Comparison of ENCODE assay signal across 27 cellular contexts in genomic region chr13:105340061-105340606, GRCh38.
"Had no signal": no experiment of that assay in that cellular context is flagged by ENCODE, and none has a peak within 500 bp of the region (broad histone marks: within the 10 kb centered on the region; RNA-seq: fewer than 3 reads in every experiment).

No MANE protein-coding gene starts in this region.

- H3K9me3 ChIP-seq: breast epithelium had no signal

- DNase-seq: activated CD4-positive, alpha-beta T cell treated with anti-CD3 and anti-CD28 coated beads for 36 hours; activated CD4-positive, alpha-beta T cell treated with anti-CD3 and anti-CD28 coated beads, Interleukin-2, amount 50 U/mL, for 1 hour; activated CD8-positive, alpha-beta memory T cell treated with anti-CD3 and anti-CD28 coated beads, Interleukin-2, amount 50 U/mL, for 4 hours; activated CD8-positive, alpha-beta T cell treated with anti-CD3 and anti-CD28 coated beads for 36 hours; activated gamma-delta T cell treated with Interleukin-2 at 50 U/mL for 16 hours; activated naive CD4-positive, alpha-beta T cell treated with anti-CD3 and anti-CD28 coated beads, Interleukin-2, amount 10 ng/mL, durations not matched to agents 7 days and 5 days; activated naive CD8-positive, alpha-beta T cell treated with anti-CD3 and anti-CD28 coated beads for 36 hours; activated T-cell treated with anti-CD3 and anti-CD28 coated beads, Interleukin-2, amount 50 U/mL, for 72 hours; anterior cingulate cortex; central memory CD4-positive, alpha-beta T cell; MM.1S; NCI-H1105; NCI-H1436; NCI-H1694 treated with DMSO at 0.1 percent for 48 hours; NCI-H2029 treated with DMSO at 0.1 percent for 48 hours; NCI-H345; NCI-H510A; NCI-H526 treated with DMSO at 0.1 percent for 48 hours; NCI-H82; Right ventricle myocardium superior; RPMI8226; T-helper 1 cell; WERI-Rb-1 had no signal

- H3K27me3 ChIP-seq: breast epithelium, SJSA1 had no signal

- H3K27ac Mint-ChIP-seq: activated CD4-positive, alpha-beta T cell treated with anti-CD3 and anti-CD28 coated beads for 36 hours; activated CD8-positive, alpha-beta T cell treated with anti-CD3 and anti-CD28 coated beads for 36 hours; activated naive CD4-positive, alpha-beta T cell treated with anti-CD3 and anti-CD28 coated beads, Interleukin-2, amount 10 ng/mL, durations not matched to agents 7 days and 5 days; activated naive CD8-positive, alpha-beta T cell treated with anti-CD3 and anti-CD28 coated beads for 36 hours; activated T-cell treated with anti-CD3 and anti-CD28 coated beads, Interleukin-2, amount 50 U/mL, for 72 hours; activated T-helper 2 cell treated with anti-CD3 and anti-CD28 coated beads, Interferon-gamma antibody, Interleukin-2, Interleukin-4, amounts not matched to agents 10 μg/mL and 5 μg/mL and 100 μg/mL, durations not matched to agents 14 hours and 24 hours and 36 hours had no signal

- H3K4me1 Mint-ChIP-seq: activated naive CD4-positive, alpha-beta T cell treated with anti-CD3 and anti-CD28 coated beads, Interleukin-2, amount 10 ng/mL, durations not matched to agents 7 days and 5 days had no signal

- H3K4me3 ChIP-seq: breast epithelium, SJSA1 had no signal

- H3K27me3 Mint-ChIP-seq: activated CD8-positive, alpha-beta T cell treated with anti-CD3 and anti-CD28 coated beads for 36 hours; activated naive CD4-positive, alpha-beta T cell treated with anti-CD3 and anti-CD28 coated beads, Interleukin-2, amount 10 ng/mL, durations not matched to agents 7 days and 5 days; activated naive CD8-positive, alpha-beta T cell treated with anti-CD3 and anti-CD28 coated beads for 36 hours had no signal

- H3K36me3 ChIP-seq: breast epithelium, SJSA1, WERI-Rb-1 had no signal

- ATAC-seq: activated CD4-positive, alpha-beta T cell treated with anti-CD3 and anti-CD28 coated beads for 36 hours; activated CD8-positive, alpha-beta T cell treated with anti-CD3 and anti-CD28 coated beads for 36 hours; activated T-cell treated with anti-CD3 and anti-CD28 coated beads, Interleukin-2, amount 50 U/mL, for 72 hours; Panc1 had no signal

- H3K4me3 Mint-ChIP-seq: activated CD4-positive, alpha-beta T cell treated with anti-CD3 and anti-CD28 coated beads for 36 hours; activated CD8-positive, alpha-beta T cell treated with anti-CD3 and anti-CD28 coated beads for 36 hours; activated naive CD4-positive, alpha-beta T cell treated with anti-CD3 and anti-CD28 coated beads, Interleukin-2, amount 10 ng/mL, durations not matched to agents 7 days and 5 days; activated naive CD8-positive, alpha-beta T cell treated with anti-CD3 and anti-CD28 coated beads for 36 hours; activated T-cell treated with anti-CD3 and anti-CD28 coated beads, Interleukin-2, amount 50 U/mL, for 72 hours had no signal

- H3K27ac ChIP-seq: breast epithelium, SJSA1, WERI-Rb-1 had no signal

- H3K36me3 Mint-ChIP-seq: activated naive CD4-positive, alpha-beta T cell treated with anti-CD3 and anti-CD28 coated beads, Interleukin-2, amount 10 ng/mL, durations not matched to agents 7 days and 5 days; activated naive CD8-positive, alpha-beta T cell treated with anti-CD3 and anti-CD28 coated beads for 36 hours had no signal

- H3K9me3 Mint-ChIP-seq: activated CD8-positive, alpha-beta T cell treated with anti-CD3 and anti-CD28 coated beads for 36 hours; activated naive CD4-positive, alpha-beta T cell treated with anti-CD3 and anti-CD28 coated beads, Interleukin-2, amount 10 ng/mL, durations not matched to agents 7 days and 5 days; activated naive CD8-positive, alpha-beta T cell treated with anti-CD3 and anti-CD28 coated beads for 36 hours; activated T-cell treated with anti-CD3 and anti-CD28 coated beads, Interleukin-2, amount 50 U/mL, for 72 hours; activated T-helper 2 cell treated with anti-CD3 and anti-CD28 coated beads, Interferon-gamma antibody, Interleukin-2, Interleukin-4, amounts not matched to agents 10 μg/mL and 5 μg/mL and 100 μg/mL, durations not matched to agents 14 hours and 24 hours and 36 hours had no signal

- H3K4me1 ChIP-seq: breast epithelium had no signal
